In the genomic region with DNA sequence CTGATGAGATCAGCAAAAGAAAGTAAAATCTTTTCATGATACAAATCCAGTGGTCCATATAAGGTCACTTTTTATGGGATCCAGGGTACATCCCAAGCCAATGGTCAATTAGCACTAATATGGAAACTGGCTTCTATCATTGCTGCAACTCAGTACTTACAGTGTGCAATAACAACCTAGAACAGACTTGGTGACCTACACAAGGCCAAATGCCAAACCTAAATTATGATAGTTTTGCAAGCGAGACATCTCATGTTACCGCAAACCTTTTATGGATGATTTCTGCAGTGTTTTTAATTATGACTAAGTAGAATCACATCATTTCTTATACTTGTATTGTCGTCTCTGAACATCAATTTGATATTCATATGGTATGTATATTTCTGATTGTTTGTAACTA, we compare ENCODE assay signal across 19 cellular contexts.
"Had no signal": no experiment of that assay in that cellular context is flagged by ENCODE, and none has a peak within 500 bp of the region (broad histone marks: within the 10 kb centered on the region; RNA-seq: fewer than 3 reads in every experiment).

No MANE protein-coding gene starts in this region.

- DNase-seq: activated CD4-positive, alpha-beta T cell treated with anti-CD3 and anti-CD28 coated beads, Interleukin-2, amount 50 U/mL, for 4 hours; activated CD4-positive, CD25-positive, alpha-beta regulatory T cell treated with anti-CD3 and anti-CD28 coated beads, Interleukin-2, amount 50 U/mL, for 72 hours; activated naive CD4-positive, alpha-beta T cell treated with Interleukin-2 at 50 U/mL for 16 hours; activated T-cell treated with anti-CD3 and anti-CD28 coated beads for 4 hours; gastrocnemius medialis; heart left ventricle; immature natural killer cell; left cardiac atrium; lower lobe of right lung; nucleus accumbens; stimulated activated CD4-positive, alpha-beta T cell treated with anti-CD3 and anti-CD28 coated beads, Interleukin-4, amount 100 ng/mL, for 24 hours; stimulated activated naive CD4-positive, alpha-beta T cell; substantia nigra; T1000; uterus had no signal

- H3K4me1 Mint-ChIP-seq: immature natural killer cell had no signal

- H3K36me3 Mint-ChIP-seq: immature natural killer cell had no signal

- ATAC-seq: gastrocnemius medialis, heart left ventricle, left cardiac atrium, lower lobe of right lung had no signal

- H3K9me3 Mint-ChIP-seq: nephron had no signal

- H3K4me3 Mint-ChIP-seq: immature natural killer cell, nephron had no signal

- H3K27ac Mint-ChIP-seq: immature natural killer cell, nephron had no signal

- H3K4me3 ChIP-seq: gastrocnemius medialis, heart left ventricle, lower lobe of right lung, right atrium auricular region, skin epidermis, tibial nerve, uterus had no signal
